Comparison of ENCODE assay signal across 8 cellular contexts in the genomic region with DNA sequence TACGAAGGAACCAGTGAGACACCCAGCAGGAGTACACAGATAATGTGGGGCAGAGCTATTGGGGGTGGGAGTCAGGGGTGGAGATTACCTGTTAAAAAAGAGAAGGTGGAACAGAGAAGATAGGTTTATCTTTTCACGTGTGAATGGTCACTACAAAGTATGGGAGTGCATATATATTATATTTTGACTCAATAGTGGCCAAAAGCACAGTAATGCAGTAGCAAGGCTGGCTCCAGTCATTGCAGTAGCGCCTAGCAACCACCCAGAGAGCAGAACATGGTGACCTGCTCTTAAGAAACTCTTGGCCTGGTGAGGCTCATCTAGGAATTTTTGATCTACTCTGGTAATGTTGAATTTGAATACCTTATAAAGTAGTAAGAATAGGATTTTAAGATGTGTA. TPM values are rescaled to one million over a fixed set of nuclear protein-coding genes. Genes with fewer than 3 reads are reported as not detected.
A peak's percentile ranks its signal among the peaks of the same experiment; 100 is the strongest.
DNase-seq lines count a peak whose midpoint lies in the region; ATAC-seq and TF ChIP-seq lines count a peak whose summit lies in the region.

No MANE protein-coding gene starts in this region.

- intact Hi-C loops in heart right ventricle (cut with DNase I) (loop anchor here in 2 of 10 donors (1.0 to 10.0 kb wide), 2 partner anchors 30 to 57 kb away; a partner anchor contains a TSS), cardiac septum (cut with DNase I) (loop anchor here (10.0 kb wide), 1 partner anchor 233 kb away; no protein-coding TSS in a partner anchor)

- H3K27me3 ChIP-seq in heart right ventricle: peaks cover 0 to 30% (median 23%) of the 10 kb centered on the region in 7 donors
- peaks cover 3% of the 10 kb centered on the region for H3K27me3 ChIP-seq in iPS-15b (ENCODE audit: control insufficient read depth, insufficient read depth, low read length)

- H3K27me3 Mint-ChIP-seq in stimulated activated naive CD8-positive, alpha-beta T cell treated with anti-CD3 and anti-CD28 coated beads, Interleukin-15, amount 100 ng/mL, for 72 hours: peaks cover 15% of the 10 kb centered on the region

- no peaks in the 10 kb centered on the region for H3K9me3 ChIP-seq in heart right ventricle
- no peaks in the 10 kb centered on the region for H3K9me3 ChIP-seq in iPS-15b (ENCODE audit: control insufficient read depth, insufficient read depth, low read length)

- CTCF ChIA-PET in GM10248 (lab: Yijun Ruan, JAX): interaction anchor here (1.2 kb wide), 1 partner anchor 61 kb away, joined by 4 read pairs; no protein-coding TSS in a partner anchor

- H3K4me3 ChIP-seq in heart right ventricle (peak overlapping the region in 9 of 10 donors; percentile 71 to 98 (median 84)), WI38 (ENCODE audit: low read depth, low read length) (peak overlapping the region; percentile 77), iPS-15b (ENCODE audit: low read depth, low read length) (peak overlapping the region; percentile 93)

- peaks cover 8 to 9% of the 10 kb centered on the region in 2 donors for H3K9me3 Mint-ChIP-seq in stimulated activated naive CD8-positive, alpha-beta T cell treated with anti-CD3 and anti-CD28 coated beads, Interleukin-15, amount 100 ng/mL, for 72 hours

- H3K4me3 Mint-ChIP-seq in stimulated activated naive CD8-positive, alpha-beta T cell treated with anti-CD3 and anti-CD28 coated beads, Interleukin-15, amount 100 ng/mL, for 72 hours: peak overlapping the region; percentile 96

- peaks cover 20% of the 10 kb centered on the region for H3K4me1 Mint-ChIP-seq in stimulated activated naive CD8-positive, alpha-beta T cell treated with anti-CD3 and anti-CD28 coated beads, Interleukin-15, amount 100 ng/mL, for 72 hours

- H3K4me1 ChIP-seq in heart right ventricle (peaks cover 0 to 27% (median 14%) of the 10 kb centered on the region in 9 donors), iPS-15b (ENCODE audit: control insufficient read depth, insufficient read depth, low read length) (peaks cover 11% of the 10 kb centered on the region)

- POLR2A ChIA-PET in GM10248 (lab: Yijun Ruan, JAX): no interaction called here

- DNase-seq in heart right ventricle (no peak), cardiac septum (ENCODE audit: low spot score) (no peak), GM10248 (ENCODE audit: extremely low spot score) (no peak), activated gamma-delta T cell treated with Interleukin-2 at 50 U/mL for 16 hours (no peak)
- peak in 1 of 2 donors; percentile 2 for DNase-seq in stimulated activated naive CD8-positive, alpha-beta T cell treated with anti-CD3 and anti-CD28 coated beads, Interleukin-15, amount 100 ng/mL, for 72 hours

- H3K9ac ChIP-seq in iPS-15b (ENCODE audit: low read depth, low read length): peak overlapping the region; percentile 99

- H3K27ac ChIP-seq in heart right ventricle: peak overlapping the region in 1 of 10 donors; percentile 90

- H3K27ac Mint-ChIP-seq in stimulated activated naive CD8-positive, alpha-beta T cell treated with anti-CD3 and anti-CD28 coated beads, Interleukin-15, amount 100 ng/mL, for 72 hours: peak overlapping the region; percentile 97 to 98

- TF ChIP-seq CTCF in heart right ventricle (IDR thresholded peaks at IDR 0.05) (no peak), WI38 (IDR thresholded peaks at IDR 0.05; ENCODE audit: low read depth, low read length) (no peak), GM10248 (IDR thresholded peaks at IDR 0.05; ENCODE audit: control extremely low read depth, extremely low read depth, low read depth, missing control alignments) (no peak)

- ATAC-seq in heart right ventricle (no peak), HG02884 (IDR thresholded peaks at IDR 0.05; ENCODE audit: unreplicated experiment) (no peak)
- ATAC-seq in stimulated activated naive CD8-positive, alpha-beta T cell treated with anti-CD3 and anti-CD28 coated beads, Interleukin-15, amount 100 ng/mL, for 72 hours: no peak

- H3K36me3 ChIP-seq in heart right ventricle (peaks cover 0 to 39% (median 5%) of the 10 kb centered on the region in 9 donors), iPS-15b (ENCODE audit: control insufficient read depth, insufficient read depth, low read length) (peaks cover 6% of the 10 kb centered on the region)

- 52 to 54% methylated on average over 3 of the region's 3 CpGs for WGBS in heart right ventricle, 2 donors

RNA-seq across cellular contexts. Expression of a gene that starts 1.0 kb away (rescaled TPM):
- total RNA-seq in heart right ventricle: 10 to 100 TPM; 19.2 to 33.8 (median 26.9) TPM
- polyA plus RNA-seq in heart right ventricle: 10 to 100 TPM in 1 of 2 donors, 1 to 10 TPM in 1; 4.5 to 15.1 TPM
- 24.5 TPM for total RNA-seq in cardiac septum

RNA-seq across cellular contexts. Expression of a gene that starts 29.9 kb away (rescaled TPM):
- total RNA-seq in heart right ventricle (10 to 100 TPM; 50.9 to 85.6 (median 64.8) TPM), cardiac septum (49.4 TPM)
- 10 to 100 TPM; 26.5 to 28.1 TPM for polyA plus RNA-seq in heart right ventricle

RNA-seq across cellular contexts. Expression of a gene that starts 33.0 kb away (rescaled TPM):
- total RNA-seq in heart right ventricle (under 1 TPM in 2 of 10 donors, not detected in 8; 0.15 to 0.28 TPM), cardiac septum (0.08 TPM)
- under 1 TPM in 1 of 2 donors, not detected in 1; under 0.01 TPM for polyA plus RNA-seq in heart right ventricle
